Comparison of ENCODE assay signal across 11 cellular contexts in the genomic region with DNA sequence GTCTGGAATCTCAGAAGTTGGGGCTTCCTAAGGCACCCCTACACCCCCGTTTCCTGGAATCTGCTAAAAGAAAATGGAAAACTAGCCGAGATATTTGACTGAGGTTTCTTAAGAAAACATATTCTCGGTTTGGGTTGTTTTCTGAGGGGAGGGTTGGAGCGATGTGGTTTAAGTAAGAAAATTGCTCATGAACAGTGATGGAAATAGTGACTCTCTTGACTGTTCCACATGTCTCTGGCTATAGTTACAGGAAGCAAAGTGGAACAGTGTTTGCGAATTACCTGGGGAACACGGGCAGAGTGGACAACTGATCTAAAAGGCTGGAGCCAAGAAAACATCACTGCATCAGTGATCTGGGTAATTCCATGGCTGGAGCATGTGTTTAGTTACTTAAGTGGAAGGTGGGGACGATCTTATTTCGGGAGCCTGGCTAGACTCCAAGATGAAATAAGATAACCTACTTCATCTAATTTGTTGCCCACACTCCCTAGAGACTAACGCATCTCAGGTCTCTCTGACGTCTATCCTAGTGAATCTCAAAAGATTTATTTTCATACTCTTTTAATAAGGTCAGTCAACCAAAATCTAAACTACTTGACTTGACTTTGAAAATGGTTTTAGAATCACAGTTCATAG.
DNase-seq lines count a peak whose midpoint lies in the region; ATAC-seq lines count a peak whose summit lies in the region.
"Had no signal": no experiment of that assay in that cellular context is flagged by ENCODE, and none has a peak within 500 bp of the region (broad histone marks: within the 10 kb centered on the region; RNA-seq: fewer than 3 reads in every experiment).

No MANE protein-coding gene starts in this region.

- 0 out of 2 replicates have a peak overlapping the region, but pooled peaks have one; percentile 28 for H3K27ac ChIP-seq in ACC112 (ENCODE audit: low read depth, low read length)
- H3K27ac ChIP-seq in CD8-positive, alpha-beta memory T cell (ENCODE audit: low read depth, low read length) = no peak overlapping the region
- H3K27ac ChIP-seq: dorsolateral prefrontal cortex, testis had no signal

- H3K4me3 ChIP-seq in ACC112 (ENCODE audit: low read depth, low read length) = no peak overlapping the region
- H3K4me3 ChIP-seq in CD8-positive, alpha-beta memory T cell (ENCODE audit: low read length) = no peak overlapping the region
- H3K4me3 ChIP-seq: dorsolateral prefrontal cortex, testis had no signal

- no peaks in the 10 kb centered on the region for H3K36me3 ChIP-seq in ACC112 (ENCODE audit: insufficient read depth, low read length)
- H3K36me3 ChIP-seq in CD8-positive, alpha-beta memory T cell (ENCODE audit: insufficient read depth, low read length) = no peaks in the 10 kb centered on the region

- no peaks in the 10 kb centered on the region for H3K36me3 Mint-ChIP-seq in activated T-helper 17 cell treated with anti-CD3 and anti-CD28 coated beads, Interleukin-2, amount 50 U/mL, for 72 hours (ENCODE audit: low read depth)
- no peaks in the 10 kb centered on the region for H3K36me3 Mint-ChIP-seq in CD8-positive, alpha-beta memory T cell
- H3K36me3 Mint-ChIP-seq: CD8-positive, alpha-beta T cell had no signal

- in situ Hi-C loops in G401 (cut with HindIII; ENCODE audit: low sequenced_read_pairs) = no loop called here

- CTCF ChIA-PET in CD8-positive, alpha-beta memory T cell (lab: Charles Lee) = no interaction called here

- no peaks in the 10 kb centered on the region for H3K9me3 Mint-ChIP-seq in activated T-helper 17 cell treated with anti-CD3 and anti-CD28 coated beads, Interleukin-2, amount 50 U/mL, for 72 hours
- H3K9me3 Mint-ChIP-seq in CD8-positive, alpha-beta memory T cell = no peaks in the 10 kb centered on the region
- H3K9me3 Mint-ChIP-seq: CD8-positive, alpha-beta T cell had no signal

- no peaks in the 10 kb centered on the region for H3K9me3 ChIP-seq in CD8-positive, alpha-beta memory T cell (ENCODE audit: low read length)
- H3K9me3 ChIP-seq: testis had no signal

- H2AFZ ChIP-seq in ACC112 (ENCODE audit: low read length, unreplicated experiment) = no peak overlapping the region

- no peaks in the 10 kb centered on the region for H3K79me2 ChIP-seq in ACC112 (ENCODE audit: control insufficient read depth, insufficient read depth, low read length, unreplicated experiment)

- H3K4me1 Mint-ChIP-seq in activated T-helper 17 cell treated with anti-CD3 and anti-CD28 coated beads, Interleukin-2, amount 50 U/mL, for 72 hours = peaks cover 5% of the 10 kb centered on the region
- H3K4me1 Mint-ChIP-seq in CD8-positive, alpha-beta memory T cell = no peaks in the 10 kb centered on the region

- POLR2A ChIA-PET in CD8-positive, alpha-beta memory T cell (lab: Charles Lee) = no interaction called here

- H3K27me3 Mint-ChIP-seq in activated T-helper 17 cell treated with anti-CD3 and anti-CD28 coated beads, Interleukin-2, amount 50 U/mL, for 72 hours = peaks cover 17% of the 10 kb centered on the region
- no peaks in the 10 kb centered on the region for H3K27me3 Mint-ChIP-seq in CD8-positive, alpha-beta memory T cell

- DNase-seq in NCI-H1092 (lab: John Stamatoyannopoulos, UW) (peak; percentile 19), kidney tubule cell (ENCODE audit: low spot score) (peak; percentile 48), G401 (ENCODE audit: low spot score) (no peak), cortex of kidney (lab: John Stamatoyannopoulos, UW) (no peak)
- no peak for DNase-seq in CD8-positive, alpha-beta memory T cell
- DNase-seq: CD8-positive, alpha-beta T cell; dorsolateral prefrontal cortex; testis had no signal

- H3K27me3 ChIP-seq in ACC112 (ENCODE audit: insufficient read depth, low read length) = no peaks in the 10 kb centered on the region
- no peaks in the 10 kb centered on the region for H3K27me3 ChIP-seq in CD8-positive, alpha-beta memory T cell (ENCODE audit: insufficient read depth, low read length, poor library complexity, severe bottlenecking)
- H3K27me3 ChIP-seq: testis had no signal

- peak overlapping the region; percentile 26 for H3K4me3 Mint-ChIP-seq in activated T-helper 17 cell treated with anti-CD3 and anti-CD28 coated beads, Interleukin-2, amount 50 U/mL, for 72 hours
- H3K4me3 Mint-ChIP-seq in CD8-positive, alpha-beta memory T cell = no peak overlapping the region
- H3K4me3 Mint-ChIP-seq: CD8-positive, alpha-beta T cell had no signal

- H3K4me1 ChIP-seq in ACC112 (ENCODE audit: control insufficient read depth, insufficient read depth, low read length, unreplicated experiment) = peaks cover 21% of the 10 kb centered on the region
- no peaks in the 10 kb centered on the region for H3K4me1 ChIP-seq in CD8-positive, alpha-beta memory T cell (ENCODE audit: insufficient read depth, low read length)

- H3K27ac Mint-ChIP-seq in activated T-helper 17 cell treated with anti-CD3 and anti-CD28 coated beads, Interleukin-2, amount 50 U/mL, for 72 hours = peak overlapping the region; percentile 38
- H3K27ac Mint-ChIP-seq in CD8-positive, alpha-beta memory T cell = no peak overlapping the region
- H3K27ac Mint-ChIP-seq: CD8-positive, alpha-beta T cell had no signal

- peak; percentile 78 for ATAC-seq in activated T-helper 17 cell treated with anti-CD3 and anti-CD28 coated beads, Interleukin-2, amount 50 U/mL, for 72 hours (replicated peaks)
- no peak for ATAC-seq in HG02852 (IDR thresholded peaks at IDR 0.05; ENCODE audit: unreplicated experiment)
- ATAC-seq: CD8-positive, alpha-beta T cell had no signal

Comparison
In these comparisons a context has a peak if more than half of its experiments do, and no peak if none do; other contexts are left out.
1. DNase-seq: peak in NCI-H1092 (single experiment) and kidney tubule cell (single experiment); none in CD8-positive, alpha-beta memory T cell (0 of 5), G401 (single experiment) and cortex of kidney (single experiment).